In genomic region chr19:2762783-2763496, GRCh38 we compare ENCODE assay signal across 24 cellular contexts. TPM values are rescaled to one million over a fixed set of nuclear protein-coding genes. Genes with fewer than 3 reads are reported as not detected.
A peak's percentile ranks its signal among the peaks of the same experiment; 100 is the strongest.
DNase-seq lines count a peak whose midpoint lies in the region; ATAC-seq lines count a peak whose summit lies in the region.
"Had no signal": no experiment of that assay in that cellular context is flagged by ENCODE, and none has a peak within 500 bp of the region (broad histone marks: within the 10 kb centered on the region; RNA-seq: fewer than 3 reads in every experiment).

No MANE protein-coding gene starts in this region.

- intact Hi-C loops in left ventricle myocardium superior (cut with micrococcal nuclease) (no loop called here), cardiac septum (cut with DNase I) (no loop called here)

- no peaks in the 10 kb centered on the region for H3K27me3 Mint-ChIP-seq in stimulated activated naive B cell treated with anti-CD40 and anti-IgM and Interleukin-4, amounts not matched to agents 10 μg/mL and 1 μg/mL and 100 μg/mL, for 72 hours
- H3K27me3 Mint-ChIP-seq: CD4-positive, alpha-beta T cell; CD8-positive, alpha-beta memory T cell had no signal

- no peak overlapping the region for H4K91ac ChIP-seq in mesenchymal stem cell (ENCODE audit: low read length)

- no peak for ATAC-seq in left ventricle myocardium superior
- no peak for ATAC-seq in stimulated activated naive B cell treated with anti-CD40 and anti-IgM and Interleukin-4, amounts not matched to agents 10 μg/mL and 1 μg/mL and 100 μg/mL, for 72 hours (replicated peaks)
- ATAC-seq: A549, GM12878, HCT116 had no signal

- H3K27me3 ChIP-seq in mesenchymal stem cell (ENCODE audit: control insufficient read depth in 1 of 2, insufficient read depth in 1 of 2, low read length in 2 of 2), result no peaks in the 10 kb centered on the region
- H3K27me3 ChIP-seq: BE2C; BLaER1 treated with 17β-estradiol and CSF1 and Interleukin-3, amounts not matched to agents 10 nM and 100 nM had no signal

- no peak overlapping the region for H3K4me3 ChIP-seq in mesenchymal stem cell (ENCODE audit: insufficient read depth in 1 of 2, low read depth in 1 of 2, low read length in 2 of 2)
- H3K4me3 ChIP-seq: A549; BLaER1 treated with 17β-estradiol and CSF1 and Interleukin-3, amounts not matched to agents 10 nM and 100 nM; GM12878; GM23248 had no signal

- no peak overlapping the region for H3K9ac ChIP-seq in mesenchymal stem cell (ENCODE audit: low read length)
- H3K9ac ChIP-seq: GM23248 had no signal

- no peak overlapping the region for H3K4ac ChIP-seq in mesenchymal stem cell (ENCODE audit: low read depth in 1 of 2, low read length in 2 of 2)

- no peaks in the 10 kb centered on the region for H3K4me1 ChIP-seq in mesenchymal stem cell (ENCODE audit: control insufficient read depth, insufficient read depth, low read depth, low read length)
- H3K4me1 ChIP-seq: A549, BE2C had no signal

- no peak overlapping the region for H2AFZ ChIP-seq in mesenchymal stem cell (ENCODE audit: low read depth, low read length)
- H2AFZ ChIP-seq: GM23248 had no signal

- no peak overlapping the region for H3K27ac ChIP-seq in mesenchymal stem cell (ENCODE audit: low read length, poor library complexity, severe bottlenecking)
- H3K27ac ChIP-seq: A549, GM23248 had no signal

- H3K23ac ChIP-seq in mesenchymal stem cell (ENCODE audit: low read length in 2 of 2), result no peak overlapping the region

- no peak overlapping the region for H2BK120ac ChIP-seq in mesenchymal stem cell (ENCODE audit: low read depth, low read length)

- no peaks in the 10 kb centered on the region for H3K9me3 Mint-ChIP-seq in stimulated activated naive B cell treated with anti-CD40 and anti-IgM and Interleukin-4, amounts not matched to agents 10 μg/mL and 1 μg/mL and 100 μg/mL, for 72 hours
- H3K9me3 Mint-ChIP-seq: CD4-positive, alpha-beta T cell; CD8-positive, alpha-beta memory T cell; H9; HFFc6 had no signal

- no peak overlapping the region for H3K18ac ChIP-seq in mesenchymal stem cell (ENCODE audit: low read depth in 1 of 2, low read length in 2 of 2)

- peak overlapping the region; percentile 2 for H4K8ac ChIP-seq in mesenchymal stem cell (ENCODE audit: low read length)

- no peak overlapping the region for H2BK5ac ChIP-seq in mesenchymal stem cell (ENCODE audit: low read depth, low read length, poor library complexity, severe bottlenecking)

- no peak overlapping the region for H3K4me2 ChIP-seq in mesenchymal stem cell (ENCODE audit: low read length, poor library complexity, severe bottlenecking)
- H3K4me2 ChIP-seq: A549; BLaER1 treated with 17β-estradiol and CSF1 and Interleukin-3, amounts not matched to agents 10 nM and 100 nM had no signal

- H3K9me3 ChIP-seq in mesenchymal stem cell (ENCODE audit: control insufficient read depth, low read length), result no peaks in the 10 kb centered on the region
- H3K9me3 ChIP-seq: A549; BE2C; BLaER1 treated with 17β-estradiol and CSF1 and Interleukin-3, amounts not matched to agents 10 nM and 100 nM had no signal

- no peak overlapping the region for H3K4me3 Mint-ChIP-seq in stimulated activated naive B cell treated with anti-CD40 and anti-IgM and Interleukin-4, amounts not matched to agents 10 μg/mL and 1 μg/mL and 100 μg/mL, for 72 hours
- H3K4me3 Mint-ChIP-seq: CD14-positive monocyte; CD4-positive, alpha-beta T cell; CD8-positive, alpha-beta memory T cell; H9; HFFc6 had no signal

- WGBS in mesenchymal stem cell, result 98% methylated on average over 23 of the region's 23 CpGs

- H3K27ac Mint-ChIP-seq in stimulated activated naive B cell treated with anti-CD40 and anti-IgM and Interleukin-4, amounts not matched to agents 10 μg/mL and 1 μg/mL and 100 μg/mL, for 72 hours, result peak overlapping the region; percentile 56
- H3K27ac Mint-ChIP-seq: CD4-positive, alpha-beta T cell; HFFc6 had no signal

- DNase-seq in left ventricle myocardium superior, result peak; percentile 14
- no peak for DNase-seq in cardiac septum (ENCODE audit: low spot score)
- no peak for DNase-seq in mesenchymal stem cell
- DNase-seq in stimulated activated naive B cell treated with anti-CD40 and anti-IgM and Interleukin-4, amounts not matched to agents 10 μg/mL and 1 μg/mL and 100 μg/mL, for 72 hours, result no peak
- no peak for DNase-seq in NCI-H128 (lab: John Stamatoyannopoulos, UW; ENCODE audit: unreplicated experiment)
- no peak for DNase-seq in cerebellum (ENCODE audit: low spot score)
- DNase-seq: 8988T; ACHN; AML-193; BE2C; CD4-positive, alpha-beta T cell; CD8-positive, alpha-beta memory T cell; DMS 273 treated with DMSO at 0.1 percent for 48 hours; DMS79; EL; GDM1; GM23248; H9; HFFc6 had no signal

- H2AK5ac ChIP-seq in mesenchymal stem cell (ENCODE audit: low read length, severe bottlenecking), result no peak overlapping the region

- H3K14ac ChIP-seq in mesenchymal stem cell (ENCODE audit: low read length in 2 of 2), result no peak overlapping the region

- peaks cover 0 to 8% of the 10 kb centered on the region in 2 donors for H3K4me1 Mint-ChIP-seq in stimulated activated naive B cell treated with anti-CD40 and anti-IgM and Interleukin-4, amounts not matched to agents 10 μg/mL and 1 μg/mL and 100 μg/mL, for 72 hours
- H3K4me1 Mint-ChIP-seq: CD14-positive monocyte, H9 had no signal

- peaks cover 65% of the 10 kb centered on the region for H3K79me1 ChIP-seq in mesenchymal stem cell (replicated peaks; ENCODE audit: low read length, poor library complexity, severe bottlenecking)

- peaks cover 79 to 94% of the 10 kb centered on the region in 2 experiments for H3K36me3 ChIP-seq in mesenchymal stem cell (ENCODE audit: control insufficient read depth in 1 of 2, insufficient read depth in 2 of 2, low read depth in 1 of 2, low read length in 2 of 2)

- peaks cover 52 to 59% of the 10 kb centered on the region in 2 donors for H3K36me3 Mint-ChIP-seq in stimulated activated naive B cell treated with anti-CD40 and anti-IgM and Interleukin-4, amounts not matched to agents 10 μg/mL and 1 μg/mL and 100 μg/mL, for 72 hours

- no peak overlapping the region for H2BK12ac ChIP-seq in mesenchymal stem cell (ENCODE audit: low read length in 2 of 2)

- H2BK15ac ChIP-seq in mesenchymal stem cell (ENCODE audit: low read depth, poor library complexity, severe bottlenecking), result no peak overlapping the region

RNA-seq across cellular contexts. Expression of gene SGTA, which starts 20.1 kb away (rescaled TPM):
- total RNA-seq in left ventricle myocardium superior, result 68.7 TPM
- 54.1 TPM for total RNA-seq in cardiac septum
- polyA plus RNA-seq in mesenchymal stem cell (2013, experiment 1 of 2), result 51.4 TPM
- polyA plus RNA-seq in mesenchymal stem cell (2013, experiment 2 of 2), result 49.6 TPM
- total RNA-seq in cerebellum, result 31.6 TPM

RNA-seq across cellular contexts. Expression of gene THOP1, which starts 22.4 kb away (rescaled TPM):
- 59.2 TPM for total RNA-seq in left ventricle myocardium superior
- total RNA-seq in cardiac septum, result 34.6 TPM
- polyA plus RNA-seq in mesenchymal stem cell (2013, experiment 1 of 2), result 30.9 TPM
- polyA plus RNA-seq in mesenchymal stem cell (2013, experiment 2 of 2), result 31.0 TPM
- total RNA-seq in cerebellum, result 29.7 TPM

RNA-seq across cellular contexts. Expression of gene SLC39A3, which starts 23.1 kb away (rescaled TPM):
- total RNA-seq in left ventricle myocardium superior, result 26.6 TPM
- 17.9 TPM for total RNA-seq in cardiac septum
- 26.4 TPM for polyA plus RNA-seq in mesenchymal stem cell (2013, experiment 1 of 2)
- polyA plus RNA-seq in mesenchymal stem cell (2013, experiment 2 of 2), result 29.3 TPM
- total RNA-seq in cerebellum, result 17.2 TPM

RNA-seq across cellular contexts. Expression of gene DIRAS1, which starts 41.8 kb away (rescaled TPM):
- total RNA-seq in left ventricle myocardium superior (241 TPM), cardiac septum (113 TPM), cerebellum (19.1 TPM)
- polyA plus RNA-seq in mesenchymal stem cell (2013, experiment 1 of 2), result 1.3 TPM
- 0.95 TPM for polyA plus RNA-seq in mesenchymal stem cell (2013, experiment 2 of 2)
- total RNA-seq: CD4-positive, alpha-beta T cell had no signal
- polyA plus RNA-seq: CD14-positive monocyte; CD8-positive, alpha-beta memory T cell had no signal

RNA-seq across cellular contexts. Expression of gene ZNF554, which starts 56.7 kb away (rescaled TPM):
- total RNA-seq in left ventricle myocardium superior (4.7 TPM), cardiac septum (5.6 TPM), cerebellum (9.3 TPM)
- polyA plus RNA-seq in mesenchymal stem cell (2013, experiment 1 of 2), result 2.2 TPM
- 2.3 TPM for polyA plus RNA-seq in mesenchymal stem cell (2013, experiment 2 of 2)
